Comparison of ENCODE assay signal across 1 cellular context in the genomic region with DNA sequence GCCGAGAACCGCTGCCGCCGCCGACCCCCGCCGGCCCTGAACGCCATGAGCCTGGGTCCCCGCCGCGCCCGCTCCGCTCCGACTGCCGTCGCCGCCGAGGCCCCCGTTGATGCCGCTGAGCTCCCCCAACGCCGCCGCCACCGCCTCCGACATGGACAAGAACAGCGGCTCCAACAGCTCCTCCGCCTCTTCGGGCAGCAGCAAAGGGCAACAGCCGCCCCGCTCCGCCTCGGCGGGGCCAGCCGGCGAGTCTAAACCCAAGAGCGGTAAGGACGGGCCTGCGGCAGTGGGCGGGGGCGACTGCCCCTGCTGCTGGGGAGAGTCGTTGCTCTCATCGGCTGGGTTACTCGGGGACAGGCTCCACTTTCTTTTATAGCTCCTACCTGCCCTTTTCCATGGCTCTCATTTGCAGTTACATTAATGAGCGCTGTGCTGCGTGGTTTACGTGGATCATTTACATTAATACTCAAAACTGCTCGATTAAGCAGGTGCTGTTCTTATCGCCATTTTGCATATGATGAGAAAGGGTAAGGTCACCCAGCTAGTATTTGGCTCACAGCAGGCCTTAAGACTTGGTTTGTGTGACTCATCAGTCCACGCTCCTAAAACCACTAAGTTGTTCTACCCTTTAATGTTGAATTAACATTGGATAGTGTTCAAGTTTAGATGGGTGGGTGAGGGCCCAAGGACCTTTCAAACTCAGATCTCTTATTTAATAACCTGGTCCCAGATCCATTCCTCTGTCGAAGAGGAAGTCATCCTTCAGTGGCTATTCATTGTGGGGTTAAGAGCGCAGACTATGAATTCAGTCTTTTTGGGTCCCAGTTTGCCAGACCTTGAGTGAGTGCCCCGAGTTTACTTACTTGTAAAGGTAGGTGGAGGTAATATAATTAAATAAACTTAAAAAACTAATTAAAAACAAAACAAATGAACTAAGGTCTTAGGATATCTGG.
TF ChIP-seq lines count a peak whose summit lies in the region.

No MANE protein-coding gene starts in this region.

TF ChIP-seq in HEK293, 187 proteins besides CTCF, POLR2A, EP300 and RAD21 (continued from another document):
- TF ChIP-seq ZNF184 (tag by site-specific recombination; IDR thresholded peaks at IDR 0.05), result 0 out of 2 replicates have a peak, but pooled peaks have one; percentile 16
- no peak for TF ChIP-seq ZNF391 (tag by site-specific recombination; IDR thresholded peaks at IDR 0.05; ENCODE audit: borderline replicate concordance, low read depth)
- no peak for TF ChIP-seq ZNF133 (tag by site-specific recombination; IDR thresholded peaks at IDR 0.05)
- no peak for TF ChIP-seq HOXC10 (CRISPR knock-in tag; IDR thresholded peaks at IDR 0.05)
- no peak for TF ChIP-seq ZNF670 (tag by site-specific recombination; IDR thresholded peaks at IDR 0.05; ENCODE audit: low read depth)
- no peak for TF ChIP-seq ZNF561 (tag by site-specific recombination; IDR thresholded peaks at IDR 0.05; ENCODE audit: borderline replicate concordance)
- TF ChIP-seq PRDM10 (tag by site-specific recombination; IDR thresholded peaks at IDR 0.05), result peak; percentile 46
TF ChIP-seq in HEK293: peak in this region for 31.
